In genomic region chr13:40502236-40502635, GRCh38 we compare ENCODE assay signal across 20 cellular contexts.
DNase-seq lines count a peak whose midpoint lies in the region; ATAC-seq and TF ChIP-seq lines count a peak whose summit lies in the region.
"Had no signal": no experiment of that assay in that cellular context is flagged by ENCODE, and none has a peak within 500 bp of the region (broad histone marks: within the 10 kb centered on the region; RNA-seq: fewer than 3 reads in every experiment).

No MANE protein-coding gene starts in this region.

- no peaks in the 10 kb centered on the region for H3K36me3 Mint-ChIP-seq in activated CD4-positive, alpha-beta T cell treated with anti-CD3 and anti-CD28 coated beads, Interleukin-2, amount 10 ng/mL, durations not matched to agents 24 days and 14 days (ENCODE audit: low read depth)

- peaks cover 15% of the 10 kb centered on the region for H3K4me1 Mint-ChIP-seq in activated CD4-positive, alpha-beta T cell treated with anti-CD3 and anti-CD28 coated beads, Interleukin-2, amount 10 ng/mL, durations not matched to agents 24 days and 14 days

- H3K4me3 ChIP-seq in right atrium auricular region (no peak overlapping the region), left ventricle myocardium inferior (no peak overlapping the region), cardiac fibroblast (replicated peaks in 1 of 2; ENCODE audit: low read depth in 2 of 2, low read length in 2 of 2) (no peak overlapping the region)
- H3K4me3 ChIP-seq: HAP-1 had no signal

- H3K27ac Mint-ChIP-seq in activated CD4-positive, alpha-beta T cell treated with anti-CD3 and anti-CD28 coated beads, Interleukin-2, amount 10 ng/mL, durations not matched to agents 24 days and 14 days, result no peak overlapping the region

- no peak for ATAC-seq in HG03571 (IDR thresholded peaks at IDR 0.05; ENCODE audit: unreplicated experiment)

- H3K27ac ChIP-seq in right atrium auricular region, result no peak overlapping the region
- no peak overlapping the region for H3K27ac ChIP-seq in left ventricle myocardium inferior (replicated peaks)

- no peaks in the 10 kb centered on the region for H3K27me3 Mint-ChIP-seq in activated CD4-positive, alpha-beta T cell treated with anti-CD3 and anti-CD28 coated beads, Interleukin-2, amount 10 ng/mL, durations not matched to agents 24 days and 14 days

- H3K9me3 ChIP-seq in right atrium auricular region (no peaks in the 10 kb centered on the region), left ventricle myocardium inferior (replicated peaks) (no peaks in the 10 kb centered on the region)
- H3K9me3 ChIP-seq: HAP-1 had no signal

- intact Hi-C loops in left ventricle myocardium inferior (cut with micrococcal nuclease), result no loop called here
- intact Hi-C loops in activated CD4-positive, alpha-beta T cell treated with anti-CD3 and anti-CD28 coated beads, Interleukin-2, amount 10 ng/mL, durations not matched to agents 24 days and 14 days (cut with micrococcal nuclease), result no loop called here

- TF ChIP-seq CTCF in right atrium auricular region (IDR thresholded peaks at IDR 0.05) (no peak), left ventricle myocardium inferior (IDR thresholded peaks at IDR 0.05; ENCODE audit: borderline replicate concordance) (no peak), cardiac fibroblast (IDR thresholded peaks at IDR 0.05; ENCODE audit: low read depth, low read length) (no peak)

- H3K4me1 ChIP-seq in right atrium auricular region (peaks cover 0 to 11% of the 10 kb centered on the region in 2 donors), left ventricle myocardium inferior (peaks cover 16% of the 10 kb centered on the region)
- H3K4me1 ChIP-seq: HAP-1 had no signal

- peak; percentile 55 for DNase-seq in right atrium auricular region (ENCODE audit: low spot score)
- DNase-seq in left ventricle myocardium inferior, result no peak
- peak; percentile 13 to 21 for DNase-seq in cardiac fibroblast (ENCODE audit: low read depth in 2 of 2)
- DNase-seq in kidney glomerular epithelial cell (lab: John Stamatoyannopoulos, UW), result peak; percentile 6
- no peak for DNase-seq in HT-29 (ENCODE audit: low spot score)
- no peak for DNase-seq in activated CD4-positive, alpha-beta T cell treated with anti-CD3 and anti-CD28 coated beads, Interleukin-2, amount 10 ng/mL, durations not matched to agents 24 days and 14 days
- no peak for DNase-seq in nucleus accumbens (lab: John Stamatoyannopoulos, UW)
- DNase-seq: C1 segment of cervical spinal cord; DMS153; EL; IMR-90; Kasumi-1; MV-4-11; NCI-H1417 treated with DMSO at 0.1 percent for 48 hours; NCI-H2029; NCI-H524 treated with DMSO at 0.1 percent for 48 hours; NK-92 treated with Interleukin-12 subunit alpha and Interleukin-12 subunit beta, amount 100 ng/mL, for 24 hours; OCI-M1 had no signal

- H3K36me3 ChIP-seq in right atrium auricular region, result no peaks in the 10 kb centered on the region
- H3K36me3 ChIP-seq in left ventricle myocardium inferior, result no peaks in the 10 kb centered on the region
- H3K36me3 ChIP-seq: HAP-1 had no signal

- H3K27me3 ChIP-seq in right atrium auricular region (no peaks in the 10 kb centered on the region), left ventricle myocardium inferior (ENCODE audit: low read depth) (no peaks in the 10 kb centered on the region)

- H3K9me3 Mint-ChIP-seq in activated CD4-positive, alpha-beta T cell treated with anti-CD3 and anti-CD28 coated beads, Interleukin-2, amount 10 ng/mL, durations not matched to agents 24 days and 14 days, result peaks cover 4% of the 10 kb centered on the region

- H3K4me3 Mint-ChIP-seq in activated CD4-positive, alpha-beta T cell treated with anti-CD3 and anti-CD28 coated beads, Interleukin-2, amount 10 ng/mL, durations not matched to agents 24 days and 14 days, result no peak overlapping the region

Comparison
In these comparisons a context has a peak if more than half of its experiments do, and no peak if none do; other contexts are left out.
1. DNase-seq: peak in right atrium auricular region (single experiment), cardiac fibroblast (2 of 2) and kidney glomerular epithelial cell (single experiment); none in left ventricle myocardium inferior (single experiment), HT-29 (single experiment), activated CD4-positive, alpha-beta T cell treated with anti-CD3 and anti-CD28 coated beads, Interleukin-2, amount 10 ng/mL, durations not matched to agents 24 days and 14 days (single experiment) and nucleus accumbens (0 of 56).